10 cellular contexts compared by ENCODE assay signal in genomic region chr1:9691108-9691445, GRCh38. TPM values are rescaled to one million over a fixed set of nuclear protein-coding genes. Genes with fewer than 3 reads are reported as not detected.
A peak's percentile ranks its signal among the peaks of the same experiment; 100 is the strongest.
DNase-seq lines count a peak whose midpoint lies in the region; ATAC-seq and TF ChIP-seq lines count a peak whose summit lies in the region.
"Had no signal": no experiment of that assay in that cellular context is flagged by ENCODE, and none has a peak within 500 bp of the region (broad histone marks: within the 10 kb centered on the region; RNA-seq: fewer than 3 reads in every experiment).

No MANE protein-coding gene starts in this region.

- no peak overlapping the region for H3K27ac ChIP-seq in lower lobe of right lung

- H3K36me3 ChIP-seq in kidney epithelial cell (ENCODE audit: control insufficient read depth, insufficient read depth, low read length), result no peaks in the 10 kb centered on the region
- peaks cover 17% of the 10 kb centered on the region for H3K36me3 ChIP-seq in lower lobe of right lung

- H3K27me3 Mint-ChIP-seq in activated T-helper 2 cell treated with anti-CD3 and anti-CD28 coated beads, Interferon-gamma antibody, Interleukin-2, Interleukin-4, amounts not matched to agents 10 μg/mL and 5 μg/mL and 100 μg/mL, durations not matched to agents 14 hours and 24 hours and 36 hours (ENCODE audit: low read depth), result no peaks in the 10 kb centered on the region

- peak overlapping the region; percentile 81 for H3K4me3 Mint-ChIP-seq in activated T-helper 2 cell treated with anti-CD3 and anti-CD28 coated beads, Interferon-gamma antibody, Interleukin-2, Interleukin-4, amounts not matched to agents 10 μg/mL and 5 μg/mL and 100 μg/mL, durations not matched to agents 14 hours and 24 hours and 36 hours (ENCODE audit: low read depth)

- DNase-seq in Ammon's horn (ENCODE audit: low spot score) (peak; percentile 31), H4 (ENCODE audit: low spot score) (peak; percentile 64), kidney epithelial cell (ENCODE audit: low read depth) (peak; percentile 66), NCI-H69 (lab: John Stamatoyannopoulos, UW) (no peak), lower lobe of right lung (no peak), GF-D8 (lab: John Stamatoyannopoulos, UW) (no peak)
- no peak for DNase-seq in activated T-helper 2 cell treated with anti-CD3 and anti-CD28 coated beads, Interferon-gamma antibody, Interleukin-2, Interleukin-4, amounts not matched to agents 10 μg/mL and 5 μg/mL and 100 μg/mL, durations not matched to agents 14 hours and 24 hours and 36 hours (ENCODE audit: low spot score)
- DNase-seq: NCI-H187 had no signal

- intact Hi-C loops in activated T-helper 2 cell treated with anti-CD3 and anti-CD28 coated beads, Interferon-gamma antibody, Interleukin-2, Interleukin-4, amounts not matched to agents 10 μg/mL and 5 μg/mL and 100 μg/mL, durations not matched to agents 14 hours and 24 hours and 36 hours (cut with micrococcal nuclease), result loop anchor here (2.0 kb wide), 2 partner anchors 36 to 62 kb away; no protein-coding TSS in a partner anchor
- intact Hi-C loops in lower lobe of right lung (cut with DNase I), result no loop called here

- peak overlapping the region; percentile 90 for H3K27ac Mint-ChIP-seq in activated T-helper 2 cell treated with anti-CD3 and anti-CD28 coated beads, Interferon-gamma antibody, Interleukin-2, Interleukin-4, amounts not matched to agents 10 μg/mL and 5 μg/mL and 100 μg/mL, durations not matched to agents 14 hours and 24 hours and 36 hours

- peaks cover 39% of the 10 kb centered on the region for H3K4me1 ChIP-seq in lower lobe of right lung

- H3K4me3 ChIP-seq in kidney epithelial cell (ENCODE audit: low read depth, low read length), result no peak overlapping the region
- no peak overlapping the region for H3K4me3 ChIP-seq in lower lobe of right lung

- ATAC-seq in lower lobe of right lung (no peak), HG03442 (IDR thresholded peaks at IDR 0.05; ENCODE audit: unreplicated experiment) (no peak)
- ATAC-seq: Panc1 had no signal

- H3K9me3 Mint-ChIP-seq in activated T-helper 2 cell treated with anti-CD3 and anti-CD28 coated beads, Interferon-gamma antibody, Interleukin-2, Interleukin-4, amounts not matched to agents 10 μg/mL and 5 μg/mL and 100 μg/mL, durations not matched to agents 14 hours and 24 hours and 36 hours, result no peaks in the 10 kb centered on the region

- TF ChIP-seq CTCF in kidney epithelial cell (IDR thresholded peaks at IDR 0.05; ENCODE audit: insufficient read depth, low read length, poor library complexity, severe bottlenecking) (no peak), lower lobe of right lung (IDR thresholded peaks at IDR 0.05) (no peak)

- H3K4me1 Mint-ChIP-seq in activated T-helper 2 cell treated with anti-CD3 and anti-CD28 coated beads, Interferon-gamma antibody, Interleukin-2, Interleukin-4, amounts not matched to agents 10 μg/mL and 5 μg/mL and 100 μg/mL, durations not matched to agents 14 hours and 24 hours and 36 hours (ENCODE audit: low read depth), result peaks cover 57% of the 10 kb centered on the region

- H3K27me3 ChIP-seq in kidney epithelial cell (ENCODE audit: control insufficient read depth, insufficient read depth, low read length) (no peaks in the 10 kb centered on the region), lower lobe of right lung (ENCODE audit: low read depth) (no peaks in the 10 kb centered on the region)

- H3K9me3 ChIP-seq in lower lobe of right lung, result no peaks in the 10 kb centered on the region

- H3K36me3 Mint-ChIP-seq in activated T-helper 2 cell treated with anti-CD3 and anti-CD28 coated beads, Interferon-gamma antibody, Interleukin-2, Interleukin-4, amounts not matched to agents 10 μg/mL and 5 μg/mL and 100 μg/mL, durations not matched to agents 14 hours and 24 hours and 36 hours (ENCODE audit: low read depth), result peaks cover 44% of the 10 kb centered on the region

RNA-seq across cellular contexts. Expression of gene PIK3CD, which starts 39.5 kb away (rescaled TPM):
- 2.3 and 3.1 TPM in 2 replicates for total RNA-seq in H4 (2014; rRNA removed; shearing (Covaris generic))
- total RNA-seq in activated T-helper 2 cell treated with anti-CD3 and anti-CD28 coated beads, Interferon-gamma antibody, Interleukin-2, Interleukin-4, amounts not matched to agents 10 μg/mL and 5 μg/mL and 100 μg/mL, durations not matched to agents 14 hours and 24 hours and 36 hours, result 184 and 189 TPM in 2 replicates
- total RNA-seq in kidney epithelial cell, result 40.7 and 46.4 TPM in 2 replicates
- 28.3 TPM for total RNA-seq in lower lobe of right lung

Comparison
In these comparisons a context has a peak if more than half of its experiments do, and no peak if none do; other contexts are left out.
1. DNase-seq: peak in Ammon's horn (single experiment), H4 (single experiment) and kidney epithelial cell (single experiment); none in activated T-helper 2 cell treated with anti-CD3 and anti-CD28 coated beads, Interferon-gamma antibody, Interleukin-2, Interleukin-4, amounts not matched to agents 10 μg/mL and 5 μg/mL and 100 μg/mL, durations not matched to agents 14 hours and 24 hours and 36 hours (single experiment), NCI-H69 (single experiment), lower lobe of right lung (single experiment) and GF-D8 (single experiment).